ENCODE assay signal across 1 cellular context in the genomic region with DNA sequence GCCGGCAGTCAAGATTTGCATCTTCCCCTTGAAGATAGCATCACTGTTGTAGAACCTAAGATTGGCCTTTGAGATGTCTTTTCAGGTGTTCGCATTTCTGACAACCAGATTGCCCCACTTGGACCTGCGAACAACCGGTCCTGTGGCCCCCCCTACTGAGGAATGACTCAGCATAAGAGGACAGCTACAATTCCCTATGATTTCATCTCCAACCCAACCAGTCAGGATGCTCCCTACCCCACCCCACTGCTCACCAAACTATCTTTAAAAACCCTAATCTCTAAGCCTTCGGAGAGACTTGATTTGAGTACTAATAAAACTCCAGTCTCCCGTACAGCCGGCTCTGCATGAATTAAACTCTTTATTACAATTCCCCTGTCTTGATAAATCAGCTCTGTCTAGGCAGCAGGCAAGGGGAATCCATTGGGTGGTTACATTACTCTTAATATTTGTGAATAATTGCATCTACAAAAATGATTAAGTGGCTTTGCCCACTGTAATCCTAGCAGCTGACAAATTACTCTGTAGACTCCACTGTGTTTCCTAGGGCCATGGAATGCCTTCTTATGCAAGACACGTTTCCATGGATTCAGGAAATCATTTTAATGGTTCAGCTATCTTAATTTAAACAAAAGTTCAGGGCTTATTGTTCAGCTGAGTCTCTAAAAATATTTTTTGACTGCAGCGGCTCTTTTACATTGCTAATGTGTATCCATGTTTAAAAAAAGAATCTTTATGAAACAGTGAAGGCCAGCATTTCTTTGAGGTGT.
TF ChIP-seq lines count a peak whose summit lies in the region.

No MANE protein-coding gene starts in this region.

TF ChIP-seq in IMR-90, 13 proteins besides CTCF, POLR2A, EP300 and RAD21 (continued from another document):
- no peak for TF ChIP-seq BHLHE40 (IDR thresholded peaks at IDR 0.05; ENCODE audit: low read depth, low read length)
- no peak for TF ChIP-seq USF2 (IDR thresholded peaks at IDR 0.05; ENCODE audit: low read depth, low read length)
- no peak for TF ChIP-seq MXI1 (IDR thresholded peaks at IDR 0.05; ENCODE audit: borderline replicate concordance, low read depth, low read length)
- TF ChIP-seq CEBPB (IDR thresholded peaks at IDR 0.05; ENCODE audit: low read depth, low read length), result peak; percentile 81
- no peak for TF ChIP-seq RFX5 (IDR thresholded peaks at IDR 0.05; ENCODE audit: low read depth, low read length)
TF ChIP-seq in IMR-90: peak in this region for 2.
